Comparison of ENCODE assay signal across 17 cellular contexts in genomic region chr3:139241783-139242182, GRCh38.
DNase-seq lines count a peak whose midpoint lies in the region; FAIRE-seq and TF ChIP-seq lines count a peak whose summit lies in the region.
"Had no signal": no experiment of that assay in that cellular context is flagged by ENCODE, and none has a peak within 500 bp of the region (broad histone marks: within the 10 kb centered on the region; RNA-seq: fewer than 3 reads in every experiment).

No MANE protein-coding gene starts in this region.

- intact Hi-C loops in PC-9 (cut with micrococcal nuclease; ENCODE audit: unreplicated experiment) (no loop called here), Caco-2 (cut with micrococcal nuclease; ENCODE audit: unreplicated experiment) (no loop called here)

- CTCF ChIA-PET in PC-9 (lab: Charles Lee), result no interaction called here
- CTCF ChIA-PET in Caco-2 (lab: Charles Lee), result no interaction called here

- BruUV-seq in PC-9 (replicated peaks; lab: Mats Ljungman, UMichigan) (no TSS peak), Caco-2 (replicated peaks; lab: Mats Ljungman, UMichigan) (no TSS peak)

- peaks cover 37% of the 10 kb centered on the region for H3K27me3 Mint-ChIP-seq in Caco-2 (ENCODE audit: insufficient read depth, unreplicated experiment)

- no peak overlapping the region for H3K9ac ChIP-seq in smooth muscle cell (ENCODE audit: low read depth)

- no peak overlapping the region for H3K27ac Mint-ChIP-seq in Caco-2 (ENCODE audit: unreplicated experiment)
- H3K27ac Mint-ChIP-seq: B cell; CD4-positive, alpha-beta T cell; IgD-negative memory B cell had no signal

- H3K4me2 ChIP-seq in PC-9 (no peak overlapping the region), smooth muscle cell (no peak overlapping the region)

- 77% methylated on average over 2 of the region's 2 CpGs for WGBS in smooth muscle cell (ENCODE audit: low lambda C conversion rate)

- H3K27ac ChIP-seq in PC-9 (no peak overlapping the region), smooth muscle cell (ENCODE audit: low read depth) (no peak overlapping the region)
- H3K27ac ChIP-seq: SJCRH30 had no signal

- H3K9me3 ChIP-seq in PC-9 (ENCODE audit: insufficient read depth, low read depth) (no peaks in the 10 kb centered on the region), smooth muscle cell (replicated peaks; ENCODE audit: low read depth) (no peaks in the 10 kb centered on the region), Caco-2 (no peaks in the 10 kb centered on the region)
- H3K9me3 ChIP-seq: SJCRH30 had no signal

- no peaks in the 10 kb centered on the region for H4K20me1 ChIP-seq in PC-9 (ENCODE audit: insufficient read depth)
- H4K20me1 ChIP-seq in smooth muscle cell (ENCODE audit: low read depth), result no peaks in the 10 kb centered on the region

- POLR2A ChIA-PET in PC-9 (lab: Charles Lee; ENCODE audit: unreplicated experiment) (no interaction called here), Caco-2 (lab: Charles Lee) (no interaction called here)

- no peak overlapping the region for H3K4me3 ChIP-seq in AG10803 (ENCODE audit: low read length)
- no peak overlapping the region for H3K4me3 ChIP-seq in PC-9
- no peak overlapping the region for H3K4me3 ChIP-seq in fibroblast of pulmonary artery (replicated peaks; ENCODE audit: low read depth, low read length)
- no peak overlapping the region for H3K4me3 ChIP-seq in smooth muscle cell
- no peak overlapping the region for H3K4me3 ChIP-seq in Caco-2 (ENCODE audit: low read depth, low read length)
- H3K4me3 ChIP-seq: SJCRH30 had no signal

- no peaks in the 10 kb centered on the region for H3K9me2 ChIP-seq in PC-9 (ENCODE audit: insufficient read depth)

- no peaks in the 10 kb centered on the region for H3K27me3 ChIP-seq in PC-9 (ENCODE audit: insufficient read depth, low read depth)
- H3K27me3 ChIP-seq in smooth muscle cell (ENCODE audit: low read depth), result peaks cover 78% of the 10 kb centered on the region
- no peaks in the 10 kb centered on the region for H3K27me3 ChIP-seq in Caco-2 (replicated peaks; ENCODE audit: control insufficient read depth, insufficient read depth, low read length)

- H2AFZ ChIP-seq in PC-9, result no peak overlapping the region
- no peak overlapping the region for H2AFZ ChIP-seq in smooth muscle cell (ENCODE audit: low read depth)

- H3K4me1 Mint-ChIP-seq in Caco-2 (ENCODE audit: low read depth, unreplicated experiment), result no peaks in the 10 kb centered on the region
- H3K4me1 Mint-ChIP-seq: B cell, IgD-negative memory B cell had no signal

- H3K36me3 Mint-ChIP-seq in Caco-2 (ENCODE audit: insufficient read depth, unreplicated experiment), result no peaks in the 10 kb centered on the region
- H3K36me3 Mint-ChIP-seq: IgD-negative memory B cell had no signal

- H3F3A ChIP-seq in PC-9 (ENCODE audit: insufficient read depth, low read depth) (no peaks in the 10 kb centered on the region), smooth muscle cell (ENCODE audit: low read depth) (no peaks in the 10 kb centered on the region)

- FAIRE-seq in HTR-8/SVneo (lab: Jason Lieb, UNC), result no peak
- FAIRE-seq: GM19239, H1 had no signal

- H3K36me3 ChIP-seq in PC-9 (ENCODE audit: low read depth) (no peaks in the 10 kb centered on the region), smooth muscle cell (ENCODE audit: low read depth) (no peaks in the 10 kb centered on the region), Caco-2 (ENCODE audit: control insufficient read depth, insufficient read depth, low read length) (no peaks in the 10 kb centered on the region)
- H3K36me3 ChIP-seq: SJCRH30 had no signal

- TF ChIP-seq CTCF in AG10803 (conservative IDR thresholded peaks at IDR 0.05; ENCODE audit: low read length) (peak; percentile 40), PC-9 (conservative IDR thresholded peaks at IDR 0.05) (0 out of 2 replicates have a peak, but pooled peaks have one; percentile 18), fibroblast of pulmonary artery (IDR thresholded peaks at IDR 0.05; ENCODE audit: low read length, missing control alignments) (peak; percentile 20), smooth muscle cell (IDR thresholded peaks at IDR 0.05; ENCODE audit: borderline replicate concordance, insufficient read depth, poor library complexity, severe bottlenecking) (peak; percentile 32), Caco-2 (IDR thresholded peaks at IDR 0.05; ENCODE audit: insufficient read depth in 1 of 2, low read depth in 1 of 2, low read length in 1 of 2, severe bottlenecking in 1 of 2, unreplicated experiment in 1 of 2) (no peak)

- H3K4me3 Mint-ChIP-seq in Caco-2 (ENCODE audit: unreplicated experiment), result no peak overlapping the region
- H3K4me3 Mint-ChIP-seq: B cell; CD4-positive, alpha-beta T cell; IgD-negative memory B cell had no signal

- H3K4me1 ChIP-seq in PC-9 (replicated peaks; ENCODE audit: insufficient read depth) (no peaks in the 10 kb centered on the region), smooth muscle cell (ENCODE audit: low read depth) (no peaks in the 10 kb centered on the region), Caco-2 (no peaks in the 10 kb centered on the region)
- H3K4me1 ChIP-seq: SJCRH30 had no signal

- H3K9me3 Mint-ChIP-seq in Caco-2 (ENCODE audit: unreplicated experiment), result no peaks in the 10 kb centered on the region
- H3K9me3 Mint-ChIP-seq: CD4-positive, alpha-beta T cell; IgD-negative memory B cell had no signal

- H3K79me2 ChIP-seq in PC-9 (ENCODE audit: low read depth) (no peaks in the 10 kb centered on the region), smooth muscle cell (ENCODE audit: low read depth) (no peaks in the 10 kb centered on the region)

- no peak for DNase-seq in AG10803 (ENCODE audit: low read depth)
- DNase-seq in PC-9, result no peak
- no peak for DNase-seq in fibroblast of pulmonary artery (ENCODE audit: low read depth)
- DNase-seq in smooth muscle cell (lab: John Stamatoyannopoulos, UW; ENCODE audit: unreplicated experiment), result no peak
- DNase-seq in HTR-8/SVneo (ENCODE audit: insufficient read length, low spot score), result no peak
- no peak for DNase-seq in Caco-2
- DNase-seq in Kasumi-1 (lab: John Stamatoyannopoulos, UW), result no peak
- DNase-seq: Calu3; CD4-positive, alpha-beta T cell; NCI-H1930; NCI-H2171 treated with DMSO at 0.1 percent for 48 hours; NCI-H748 treated with DMSO at 0.1 percent for 48 hours; SJCRH30 had no signal

Comparison
In these comparisons a context has a peak if more than half of its experiments do, and no peak if none do; other contexts are left out.
1. CTCF ChIP-seq: peak in AG10803 (single experiment), PC-9 (single experiment), fibroblast of pulmonary artery (single experiment) and smooth muscle cell (single experiment); none in Caco-2 (0 of 2).